Comparison of ENCODE assay signal across 22 cellular contexts in genomic region chr20:5970381-5970780, GRCh38. TPM values are rescaled to one million over a fixed set of nuclear protein-coding genes. Genes with fewer than 3 reads are reported as not detected.
"Had no signal": no experiment of that assay in that cellular context is flagged by ENCODE, and none has a peak within 500 bp of the region (broad histone marks: within the 10 kb centered on the region; RNA-seq: fewer than 3 reads in every experiment).

No MANE protein-coding gene starts in this region.

- H3K4me1 ChIP-seq: heart right ventricle, right atrium auricular region, sigmoid colon had no signal

- H3K27me3 ChIP-seq: heart right ventricle, right atrium auricular region, sigmoid colon, transverse colon had no signal

- H3K4me3 ChIP-seq: coronary artery, heart right ventricle, mucosa of descending colon, right atrium auricular region, sigmoid colon, skin epidermis, thoracic aorta, transverse colon had no signal

- H3K27ac ChIP-seq: coronary artery, heart right ventricle, right atrium auricular region, sigmoid colon, skin epidermis, thoracic aorta, transverse colon had no signal

- H3K36me3 ChIP-seq: thoracic aorta had no signal

- DNase-seq: effector CD4-positive, alpha-beta T cell; heart right ventricle; islet precursor cell; mammary epithelial cell; mucosa of descending colon; naive thymus-derived CD8-positive, alpha-beta T cell; posterior cingulate gyrus; sigmoid colon; stimulated activated CD4-positive, alpha-beta T cell treated with anti-CD3 and anti-CD28 coated beads, Interleukin-2, amount 100 ng/mL, for 24 hours; stimulated activated CD4-positive, alpha-beta T cell treated with anti-CD3 and anti-CD28 coated beads, Interleukin-4, amount 100 ng/mL, for 4 hours; stimulated activated naive B cell treated with anti-CD40 and anti-IgM and Interleukin-4, amounts not matched to agents 10 μg/mL and 1 μg/mL and 100 μg/mL, for 72 hours; stimulated activated naive CD8-positive, alpha-beta T cell treated with anti-CD3 and anti-CD28 coated beads, Interleukin-15, amount 100 ng/mL, for 72 hours; transverse colon had no signal

- H3K27ac Mint-ChIP-seq: stimulated activated naive B cell treated with anti-CD40 and anti-IgM and Interleukin-4, amounts not matched to agents 10 μg/mL and 1 μg/mL and 100 μg/mL, for 72 hours had no signal

- H3K4me1 Mint-ChIP-seq: naive thymus-derived CD8-positive, alpha-beta T cell; stimulated activated naive CD8-positive, alpha-beta T cell treated with anti-CD3 and anti-CD28 coated beads, Interleukin-15, amount 100 ng/mL, for 72 hours had no signal

- H3K9me3 ChIP-seq: heart right ventricle, mucosa of descending colon, right atrium auricular region, sigmoid colon, thoracic aorta, transverse colon had no signal

- ATAC-seq: heart right ventricle; left lobe of liver; mucosa of descending colon; naive thymus-derived CD8-positive, alpha-beta T cell; stimulated activated naive B cell treated with anti-CD40 and anti-IgM and Interleukin-4, amounts not matched to agents 10 μg/mL and 1 μg/mL and 100 μg/mL, for 72 hours; stimulated activated naive CD8-positive, alpha-beta T cell treated with anti-CD3 and anti-CD28 coated beads, Interleukin-15, amount 100 ng/mL, for 72 hours had no signal

- H3K9me3 Mint-ChIP-seq: naive thymus-derived CD8-positive, alpha-beta T cell; neural crest cell; stimulated activated naive B cell treated with anti-CD40 and anti-IgM and Interleukin-4, amounts not matched to agents 10 μg/mL and 1 μg/mL and 100 μg/mL, for 72 hours; stimulated activated naive CD8-positive, alpha-beta T cell treated with anti-CD3 and anti-CD28 coated beads, Interleukin-15, amount 100 ng/mL, for 72 hours had no signal

- H3K4me3 Mint-ChIP-seq: naive thymus-derived CD8-positive, alpha-beta T cell; neural crest cell; stimulated activated naive B cell treated with anti-CD40 and anti-IgM and Interleukin-4, amounts not matched to agents 10 μg/mL and 1 μg/mL and 100 μg/mL, for 72 hours; stimulated activated naive CD8-positive, alpha-beta T cell treated with anti-CD3 and anti-CD28 coated beads, Interleukin-15, amount 100 ng/mL, for 72 hours had no signal

- H3K27me3 Mint-ChIP-seq: naive thymus-derived CD8-positive, alpha-beta T cell; stimulated activated naive B cell treated with anti-CD40 and anti-IgM and Interleukin-4, amounts not matched to agents 10 μg/mL and 1 μg/mL and 100 μg/mL, for 72 hours; stimulated activated naive CD8-positive, alpha-beta T cell treated with anti-CD3 and anti-CD28 coated beads, Interleukin-15, amount 100 ng/mL, for 72 hours had no signal

RNA-seq across cellular contexts. Expression of gene CHGB, which starts 59.1 kb away (rescaled TPM):
- total RNA-seq: glomerular endothelial cell; naive thymus-derived CD8-positive, alpha-beta T cell; osteocyte; subcutaneous adipose tissue; thoracic aorta had no signal
